ENCODE assay signal across 1 cellular context in the genomic region with DNA sequence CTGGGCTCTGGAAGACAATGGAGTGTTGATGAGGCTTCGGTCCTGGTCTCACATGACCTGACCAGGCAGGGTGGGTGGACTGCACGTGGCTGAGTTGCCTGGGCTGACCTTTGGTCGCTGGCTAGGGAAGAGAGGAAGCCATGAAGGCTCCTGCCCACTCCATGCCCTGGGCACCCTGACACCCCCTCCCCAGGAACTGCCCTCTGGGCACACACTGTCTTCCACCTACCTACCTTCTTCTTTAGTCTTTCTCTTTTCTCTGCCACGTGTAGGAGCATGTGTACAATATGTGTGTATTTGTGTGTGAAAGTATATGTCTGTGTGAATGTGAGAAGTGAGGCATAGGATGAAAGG.
TF ChIP-seq lines count a peak whose summit lies in the region.

No MANE protein-coding gene starts in this region.

TF ChIP-seq in HepG2, 621 proteins besides CTCF, POLR2A, EP300 and RAD21 (continued from another document and continues in another):
- TF ChIP-seq, protein P1, sequence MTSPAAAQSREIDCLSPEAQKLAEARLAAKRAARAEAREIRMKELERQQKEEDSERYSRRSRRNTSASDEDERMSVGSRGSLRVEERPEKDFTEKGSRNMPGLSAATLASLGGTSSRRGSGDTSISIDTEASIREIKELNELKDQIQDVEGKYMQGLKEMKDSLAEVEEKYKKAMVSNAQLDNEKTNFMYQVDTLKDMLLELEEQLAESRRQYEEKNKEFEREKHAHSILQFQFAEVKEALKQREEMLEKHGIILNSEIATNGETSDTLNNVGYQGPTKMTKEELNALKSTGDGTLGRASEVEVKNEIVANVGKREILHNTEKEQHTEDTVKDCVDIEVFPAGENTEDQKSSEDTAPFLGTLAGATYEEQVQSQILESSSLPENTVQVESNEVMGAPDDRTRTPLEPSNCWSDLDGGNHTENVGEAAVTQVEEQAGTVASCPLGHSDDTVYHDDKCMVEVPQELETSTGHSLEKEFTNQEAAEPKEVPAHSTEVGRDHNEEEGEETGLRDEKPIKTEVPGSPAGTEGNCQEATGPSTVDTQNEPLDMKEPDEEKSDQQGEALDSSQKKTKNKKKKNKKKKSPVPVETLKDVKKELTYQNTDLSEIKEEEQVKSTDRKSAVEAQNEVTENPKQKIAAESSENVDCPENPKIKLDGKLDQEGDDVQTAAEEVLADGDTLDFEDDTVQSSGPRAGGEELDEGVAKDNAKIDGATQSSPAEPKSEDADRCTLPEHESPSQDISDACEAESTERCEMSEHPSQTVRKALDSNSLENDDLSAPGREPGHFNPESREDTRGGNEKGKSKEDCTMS (CRISPR knock-in tag; conservative IDR thresholded peaks at IDR 0.05), result no peak
- peak; percentile 26; the same call in 1 of the 2 replicates for TF ChIP-seq RARA (CRISPR knock-in tag; IDR thresholded peaks at IDR 0.05)
- 0 out of 2 replicates have a peak, but pooled peaks have one; percentile 13 for TF ChIP-seq SP5 (CRISPR knock-in tag; IDR thresholded peaks at IDR 0.05; ENCODE audit: borderline replicate concordance, low read depth)
- TF ChIP-seq, protein P2, sequence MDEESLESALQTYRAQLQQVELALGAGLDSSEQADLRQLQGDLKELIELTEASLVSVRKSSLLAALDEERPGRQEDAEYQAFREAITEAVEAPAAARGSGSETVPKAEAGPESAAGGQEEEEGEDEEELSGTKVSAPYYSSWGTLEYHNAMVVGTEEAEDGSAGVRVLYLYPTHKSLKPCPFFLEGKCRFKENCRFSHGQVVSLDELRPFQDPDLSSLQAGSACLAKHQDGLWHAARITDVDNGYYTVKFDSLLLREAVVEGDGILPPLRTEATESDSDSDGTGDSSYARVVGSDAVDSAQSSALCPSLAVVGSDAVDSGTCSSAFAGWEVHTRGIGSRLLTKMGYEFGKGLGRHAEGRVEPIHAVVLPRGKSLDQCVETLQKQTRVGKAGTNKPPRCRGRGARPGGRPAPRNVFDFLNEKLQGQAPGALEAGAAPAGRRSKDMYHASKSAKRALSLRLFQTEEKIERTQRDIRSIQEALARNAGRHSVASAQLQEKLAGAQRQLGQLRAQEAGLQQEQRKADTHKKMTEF (CRISPR knock-in tag; IDR thresholded peaks at IDR 0.05), result no peak; the same call in 1 of the 2 replicates
- TF ChIP-seq SALL1 (CRISPR knock-in tag; IDR thresholded peaks at IDR 0.05), result peak; percentile 76
- TF ChIP-seq NCOA1 (CRISPR knock-in tag; IDR thresholded peaks at IDR 0.05), result no peak
- no peak for TF ChIP-seq ZNF543 (CRISPR knock-in tag; IDR thresholded peaks at IDR 0.05)
- TF ChIP-seq DMAP1 (CRISPR knock-in tag; IDR thresholded peaks at IDR 0.05), result peak; percentile 49; the same call in 1 of the 2 replicates
- TF ChIP-seq, protein P3, sequence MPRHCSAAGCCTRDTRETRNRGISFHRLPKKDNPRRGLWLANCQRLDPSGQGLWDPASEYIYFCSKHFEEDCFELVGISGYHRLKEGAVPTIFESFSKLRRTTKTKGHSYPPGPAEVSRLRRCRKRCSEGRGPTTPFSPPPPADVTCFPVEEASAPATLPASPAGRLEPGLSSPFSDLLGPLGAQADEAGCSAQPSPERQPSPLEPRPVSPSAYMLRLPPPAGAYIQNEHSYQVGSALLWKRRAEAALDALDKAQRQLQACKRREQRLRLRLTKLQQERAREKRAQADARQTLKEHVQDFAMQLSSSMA (CRISPR knock-in tag; IDR thresholded peaks at IDR 0.05), result no peak
- no peak for TF ChIP-seq CHCHD3 (CRISPR knock-in tag; IDR thresholded peaks at IDR 0.05)
- TF ChIP-seq SIN3A (IDR thresholded peaks at IDR 0.05; ENCODE audit: borderline replicate concordance, low read depth, low read length), result no peak
- 0 out of 2 replicates have a peak, but pooled peaks have one; percentile 47 for TF ChIP-seq ZNF878 (CRISPR knock-in tag; IDR thresholded peaks at IDR 0.05)
- no peak for TF ChIP-seq SSRP1 (CRISPR knock-in tag; IDR thresholded peaks at IDR 0.05)
- no peak for TF ChIP-seq ATAD3A (CRISPR knock-in tag; IDR thresholded peaks at IDR 0.05)
- TF ChIP-seq SAP130 (CRISPR knock-in tag; IDR thresholded peaks at IDR 0.05; ENCODE audit: low read depth), result peak; percentile 55; the same call in 1 of the 2 replicates
- TF ChIP-seq, protein P4, sequence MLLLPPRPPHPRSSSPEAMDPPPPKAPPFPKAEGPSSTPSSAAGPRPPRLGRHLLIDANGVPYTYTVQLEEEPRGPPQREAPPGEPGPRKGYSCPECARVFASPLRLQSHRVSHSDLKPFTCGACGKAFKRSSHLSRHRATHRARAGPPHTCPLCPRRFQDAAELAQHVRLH (CRISPR knock-in tag; IDR thresholded peaks at IDR 0.05; ENCODE audit: borderline replicate concordance, low read depth), result peak; percentile 68; the same call in 1 of the 2 replicates
- no peak for TF ChIP-seq TP53 (CRISPR knock-in tag; conservative IDR thresholded peaks at IDR 0.05)
- TF ChIP-seq ZNF510 (CRISPR knock-in tag; IDR thresholded peaks at IDR 0.05; ENCODE audit: low read depth), result no peak
- TF ChIP-seq ZNF782 (CRISPR knock-in tag; IDR thresholded peaks at IDR 0.05; ENCODE audit: borderline replicate concordance), result no peak
- TF ChIP-seq GABPB1 (CRISPR knock-in tag; IDR thresholded peaks at IDR 0.05), result peak; percentile 39
- 0 out of 2 replicates have a peak, but pooled peaks have one; percentile 12 for TF ChIP-seq ZNF629 (CRISPR knock-in tag; conservative IDR thresholded peaks at IDR 0.05)
- no peak for TF ChIP-seq DNMT1 (CRISPR knock-in tag; IDR thresholded peaks at IDR 0.05)
- TF ChIP-seq PAX8 (CRISPR knock-in tag; IDR thresholded peaks at IDR 0.05; ENCODE audit: borderline replicate concordance), result no peak
- no peak for TF ChIP-seq NFIC (IDR thresholded peaks at IDR 0.05; ENCODE audit: low read length)
- TF ChIP-seq THAP11 (CRISPR knock-in tag; IDR thresholded peaks at IDR 0.05), result peak; percentile 42; the same call in 1 of the 2 replicates
- TF ChIP-seq, protein P5, sequence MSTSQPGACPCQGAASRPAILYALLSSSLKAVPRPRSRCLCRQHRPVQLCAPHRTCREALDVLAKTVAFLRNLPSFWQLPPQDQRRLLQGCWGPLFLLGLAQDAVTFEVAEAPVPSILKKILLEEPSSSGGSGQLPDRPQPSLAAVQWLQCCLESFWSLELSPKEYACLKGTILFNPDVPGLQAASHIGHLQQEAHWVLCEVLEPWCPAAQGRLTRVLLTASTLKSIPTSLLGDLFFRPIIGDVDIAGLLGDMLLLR (CRISPR knock-in tag; IDR thresholded peaks at IDR 0.05), result no peak
- peak; percentile 31 for TF ChIP-seq CBX1 (IDR thresholded peaks at IDR 0.05; ENCODE audit: low read depth)
- TF ChIP-seq ZNF768 (CRISPR knock-in tag; IDR thresholded peaks at IDR 0.05), result no peak; the same call in 1 of the 2 replicates
- peak; percentile 30 for TF ChIP-seq YY1 (IDR thresholded peaks at IDR 0.05; ENCODE audit: insufficient read depth, insufficient replicate concordance, low read depth, low read length)
- TF ChIP-seq, protein P6, sequence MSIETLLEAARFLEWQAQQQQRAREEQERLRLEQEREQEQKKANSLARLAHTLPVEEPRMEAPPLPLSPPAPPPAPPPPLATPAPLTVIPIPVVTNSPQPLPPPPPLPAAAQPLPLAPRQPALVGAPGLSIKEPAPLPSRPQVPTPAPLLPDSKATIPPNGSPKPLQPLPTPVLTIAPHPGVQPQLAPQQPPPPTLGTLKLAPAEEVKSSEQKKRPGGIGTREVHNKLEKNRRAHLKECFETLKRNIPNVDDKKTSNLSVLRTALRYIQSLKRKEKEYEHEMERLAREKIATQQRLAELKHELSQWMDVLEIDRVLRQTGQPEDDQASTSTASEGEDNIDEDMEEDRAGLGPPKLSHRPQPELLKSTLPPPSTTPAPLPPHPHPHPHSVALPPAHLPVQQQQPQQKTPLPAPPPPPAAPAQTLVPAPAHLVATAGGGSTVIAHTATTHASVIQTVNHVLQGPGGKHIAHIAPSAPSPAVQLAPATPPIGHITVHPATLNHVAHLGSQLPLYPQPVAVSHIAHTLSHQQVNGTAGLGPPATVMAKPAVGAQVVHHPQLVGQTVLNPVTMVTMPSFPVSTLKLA (IDR thresholded peaks at IDR 0.05), result peak; percentile 71
- no peak for TF ChIP-seq EED (CRISPR knock-in tag; IDR thresholded peaks at IDR 0.05)
- peak; percentile 25; the same call in 1 of the 2 replicates for TF ChIP-seq FOXA3 (CRISPR knock-in tag; IDR thresholded peaks at IDR 0.05)
- TF ChIP-seq GATAD2A (CRISPR knock-in tag; IDR thresholded peaks at IDR 0.05), result peak; percentile 75
- 0 out of 2 replicates have a peak, but pooled peaks have one; percentile 48 for TF ChIP-seq ZNF232 (CRISPR knock-in tag; IDR thresholded peaks at IDR 0.05; ENCODE audit: borderline replicate concordance)
- peak; percentile 72 for TF ChIP-seq ZNF781 (CRISPR knock-in tag; IDR thresholded peaks at IDR 0.05; ENCODE audit: borderline replicate concordance, not compliant biosample characterization)
- no peak for TF ChIP-seq NFE2L1 (CRISPR knock-in tag; IDR thresholded peaks at IDR 0.05; ENCODE audit: borderline replicate concordance)
- no peak for TF ChIP-seq NFYC (CRISPR knock-in tag; IDR thresholded peaks at IDR 0.05)
- TF ChIP-seq THYN1 (CRISPR knock-in tag; IDR thresholded peaks at IDR 0.05; ENCODE audit: borderline replicate concordance, low read depth), result no peak
- TF ChIP-seq, protein P7, sequence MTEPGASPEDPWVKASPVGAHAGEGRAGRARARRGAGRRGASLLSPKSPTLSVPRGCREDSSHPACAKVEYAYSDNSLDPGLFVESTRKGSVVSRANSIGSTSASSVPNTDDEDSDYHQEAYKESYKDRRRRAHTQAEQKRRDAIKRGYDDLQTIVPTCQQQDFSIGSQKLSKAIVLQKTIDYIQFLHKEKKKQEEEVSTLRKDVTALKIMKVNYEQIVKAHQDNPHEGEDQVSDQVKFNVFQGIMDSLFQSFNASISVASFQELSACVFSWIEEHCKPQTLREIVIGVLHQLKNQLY (CRISPR knock-in tag; IDR thresholded peaks at IDR 0.05), result peak; percentile 89
- TF ChIP-seq, protein P8, sequence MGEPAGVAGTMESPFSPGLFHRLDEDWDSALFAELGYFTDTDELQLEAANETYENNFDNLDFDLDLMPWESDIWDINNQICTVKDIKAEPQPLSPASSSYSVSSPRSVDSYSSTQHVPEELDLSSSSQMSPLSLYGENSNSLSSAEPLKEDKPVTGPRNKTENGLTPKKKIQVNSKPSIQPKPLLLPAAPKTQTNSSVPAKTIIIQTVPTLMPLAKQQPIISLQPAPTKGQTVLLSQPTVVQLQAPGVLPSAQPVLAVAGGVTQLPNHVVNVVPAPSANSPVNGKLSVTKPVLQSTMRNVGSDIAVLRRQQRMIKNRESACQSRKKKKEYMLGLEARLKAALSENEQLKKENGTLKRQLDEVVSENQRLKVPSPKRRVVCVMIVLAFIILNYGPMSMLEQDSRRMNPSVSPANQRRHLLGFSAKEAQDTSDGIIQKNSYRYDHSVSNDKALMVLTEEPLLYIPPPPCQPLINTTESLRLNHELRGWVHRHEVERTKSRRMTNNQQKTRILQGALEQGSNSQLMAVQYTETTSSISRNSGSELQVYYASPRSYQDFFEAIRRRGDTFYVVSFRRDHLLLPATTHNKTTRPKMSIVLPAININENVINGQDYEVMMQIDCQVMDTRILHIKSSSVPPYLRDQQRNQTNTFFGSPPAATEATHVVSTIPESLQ (CRISPR knock-in tag; conservative IDR thresholded peaks at IDR 0.05), result no peak
- TF ChIP-seq ZNF674 (CRISPR knock-in tag; IDR thresholded peaks at IDR 0.05; ENCODE audit: low read depth), result no peak
- TF ChIP-seq, protein P9, sequence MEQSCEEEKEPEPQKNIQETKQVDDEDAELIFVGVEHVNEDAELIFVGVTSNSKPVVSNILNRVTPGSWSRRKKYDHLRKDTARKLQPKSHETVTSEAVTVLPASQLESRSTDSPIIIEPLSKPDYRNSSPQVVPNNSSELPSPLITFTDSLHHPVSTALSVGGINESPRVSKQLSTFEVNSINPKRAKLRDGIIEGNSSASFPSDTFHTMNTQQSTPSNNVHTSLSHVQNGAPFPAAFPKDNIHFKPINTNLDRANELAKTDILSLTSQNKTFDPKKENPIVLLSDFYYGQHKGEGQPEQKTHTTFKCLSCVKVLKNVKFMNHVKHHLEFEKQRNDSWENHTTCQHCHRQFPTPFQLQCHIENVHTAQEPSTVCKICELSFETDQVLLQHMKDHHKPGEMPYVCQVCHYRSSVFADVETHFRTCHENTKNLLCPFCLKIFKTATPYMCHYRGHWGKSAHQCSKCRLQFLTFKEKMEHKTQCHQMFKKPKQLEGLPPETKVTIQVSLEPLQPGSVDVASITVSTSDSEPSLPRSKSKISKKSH (CRISPR knock-in tag; IDR thresholded peaks at IDR 0.05; ENCODE audit: borderline replicate concordance), result peak; percentile 46; the same call in 1 of the 2 replicates
- TF ChIP-seq ZKSCAN5 (CRISPR knock-in tag; IDR thresholded peaks at IDR 0.05), result no peak
- TF ChIP-seq, protein P10, sequence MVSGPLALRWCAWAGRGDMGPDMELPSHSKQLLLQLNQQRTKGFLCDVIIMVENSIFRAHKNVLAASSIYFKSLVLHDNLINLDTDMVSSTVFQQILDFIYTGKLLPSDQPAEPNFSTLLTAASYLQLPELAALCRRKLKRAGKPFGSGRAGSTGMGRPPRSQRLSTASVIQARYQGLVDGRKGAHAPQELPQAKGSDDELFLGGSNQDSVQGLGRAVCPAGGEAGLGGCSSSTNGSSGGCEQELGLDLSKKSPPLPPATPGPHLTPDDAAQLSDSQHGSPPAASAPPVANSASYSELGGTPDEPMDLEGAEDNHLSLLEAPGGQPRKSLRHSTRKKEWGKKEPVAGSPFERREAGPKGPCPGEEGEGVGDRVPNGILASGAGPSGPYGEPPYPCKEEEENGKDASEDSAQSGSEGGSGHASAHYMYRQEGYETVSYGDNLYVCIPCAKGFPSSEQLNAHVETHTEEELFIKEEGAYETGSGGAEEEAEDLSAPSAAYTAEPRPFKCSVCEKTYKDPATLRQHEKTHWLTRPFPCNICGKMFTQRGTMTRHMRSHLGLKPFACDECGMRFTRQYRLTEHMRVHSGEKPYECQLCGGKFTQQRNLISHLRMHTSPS (CRISPR knock-in tag; IDR thresholded peaks at IDR 0.05; ENCODE audit: low read depth), result peak; percentile 93
- no peak for TF ChIP-seq PHF5A (CRISPR knock-in tag; IDR thresholded peaks at IDR 0.05; ENCODE audit: low read depth, unreplicated experiment)
- no peak for TF ChIP-seq PRMT3 (CRISPR knock-in tag; IDR thresholded peaks at IDR 0.05; ENCODE audit: borderline replicate concordance, low read depth)
- TF ChIP-seq HDAC2 (CRISPR knock-in tag; IDR thresholded peaks at IDR 0.05), result peak; percentile 42; the same call in 1 of the 2 replicates
- no peak for TF ChIP-seq SRSF9 (IDR thresholded peaks at IDR 0.05; ENCODE audit: borderline replicate concordance, insufficient read depth, low read depth, low read length, poor library complexity, severe bottlenecking)
- TF ChIP-seq HIVEP1 (CRISPR knock-in tag; IDR thresholded peaks at IDR 0.05), result no peak
- no peak for TF ChIP-seq SMARCE1 (IDR thresholded peaks at IDR 0.05; ENCODE audit: borderline replicate concordance)
- no peak for TF ChIP-seq ZNF251 (CRISPR knock-in tag; IDR thresholded peaks at IDR 0.05)
- TF ChIP-seq SMC3 (IDR thresholded peaks at IDR 0.05; ENCODE audit: low read length), result no peak
- TF ChIP-seq, protein P11, sequence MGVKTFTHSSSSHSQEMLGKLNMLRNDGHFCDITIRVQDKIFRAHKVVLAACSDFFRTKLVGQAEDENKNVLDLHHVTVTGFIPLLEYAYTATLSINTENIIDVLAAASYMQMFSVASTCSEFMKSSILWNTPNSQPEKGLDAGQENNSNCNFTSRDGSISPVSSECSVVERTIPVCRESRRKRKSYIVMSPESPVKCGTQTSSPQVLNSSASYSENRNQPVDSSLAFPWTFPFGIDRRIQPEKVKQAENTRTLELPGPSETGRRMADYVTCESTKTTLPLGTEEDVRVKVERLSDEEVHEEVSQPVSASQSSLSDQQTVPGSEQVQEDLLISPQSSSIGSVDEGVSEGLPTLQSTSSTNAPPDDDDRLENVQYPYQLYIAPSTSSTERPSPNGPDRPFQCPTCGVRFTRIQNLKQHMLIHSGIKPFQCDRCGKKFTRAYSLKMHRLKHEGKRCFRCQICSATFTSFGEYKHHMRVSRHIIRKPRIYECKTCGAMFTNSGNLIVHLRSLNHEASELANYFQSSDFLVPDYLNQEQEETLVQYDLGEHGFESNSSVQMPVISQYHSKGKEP (CRISPR knock-in tag; IDR thresholded peaks at IDR 0.05), result no peak
